Comparison of ENCODE assay signal across 1 cellular context in the genomic region with DNA sequence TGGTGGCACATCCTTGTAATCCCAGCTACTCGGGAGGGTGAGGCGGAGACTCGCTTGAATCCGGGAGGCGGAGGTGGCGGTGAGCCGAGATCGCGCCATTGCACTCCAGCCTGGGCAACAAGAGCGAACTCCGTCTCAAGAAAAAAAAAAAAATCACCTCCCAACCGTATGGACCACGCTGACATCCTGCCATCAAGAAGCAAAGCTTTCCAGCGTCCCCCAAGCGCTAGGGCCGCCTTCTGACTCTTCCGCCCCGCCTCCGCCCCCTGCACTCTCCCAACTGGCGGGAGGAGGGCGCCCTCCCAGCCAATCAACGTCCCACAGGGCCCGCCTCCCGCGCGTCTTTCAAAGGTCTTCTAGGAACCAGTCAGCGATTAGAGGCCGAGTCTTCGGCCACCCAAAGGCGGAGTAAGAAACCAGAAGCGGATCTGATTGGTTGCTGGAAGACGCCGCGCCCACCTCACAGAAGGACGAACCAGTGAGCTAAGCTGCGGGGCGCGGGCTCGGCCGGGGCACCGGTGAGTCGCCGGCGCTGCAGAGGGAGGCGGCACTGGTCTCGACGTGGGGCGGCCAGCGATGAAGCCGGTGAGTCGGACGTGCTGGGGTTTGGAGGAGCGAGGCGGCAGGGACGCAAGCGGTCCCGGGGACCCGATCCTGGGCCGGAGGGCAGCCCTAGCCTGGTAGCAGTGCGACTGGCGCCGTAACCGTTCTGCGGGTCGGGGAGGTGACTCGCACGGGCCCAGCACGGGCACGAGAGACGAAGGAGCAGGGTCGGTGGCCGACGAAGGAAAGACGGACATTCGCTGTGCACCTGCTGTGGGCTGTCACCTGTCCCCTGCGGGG.
TF ChIP-seq lines count a peak whose summit lies in the region.

CDKN3 (plus strand) TSS at position 515 of the 843 bp plus-strand sequence; CDS start at position 577, 62 bp downstream.

TF ChIP-seq in A549, 52 proteins besides CTCF, POLR2A, EP300 and RAD21 (continued from another document):
- TF ChIP-seq CHD4 (IDR thresholded peaks at IDR 0.05; ENCODE audit: borderline replicate concordance) (no peak), BCL3 (IDR thresholded peaks at IDR 0.05) (0 out of 3 replicates have a peak, but pooled peaks have one; percentile 34), KDM1A (IDR thresholded peaks at IDR 0.05; ENCODE audit: low read depth) (no peak), CEBPB (IDR thresholded peaks at IDR 0.05) (no peak), SREBF2 (IDR thresholded peaks at IDR 0.05) (no peak), BHLHE40 (IDR thresholded peaks at IDR 0.05; ENCODE audit: low read depth, low read length) (no peak), CBX8 (IDR thresholded peaks at IDR 0.05) (no peak), RFX5 (IDR thresholded peaks at IDR 0.05) (peak; percentile 70; the same call in 1 of the 2 replicates), ZC3H11A (IDR thresholded peaks at IDR 0.05) (no peak), GATA3 (IDR thresholded peaks at IDR 0.05; ENCODE audit: borderline replicate concordance) (0 out of 2 replicates have a peak, but pooled peaks have one; percentile 22), JUN (IDR thresholded peaks at IDR 0.05) (peak in 1 of 2 experiments; percentile 50; a peak in 1 of 5 replicates), FOSL2 (IDR thresholded peaks at IDR 0.05) (no peak), FOSL2 (CRISPR knock-in tag; IDR thresholded peaks at IDR 0.05) (no peak), RARB (CRISPR knock-in tag; IDR thresholded peaks at IDR 0.05) (no peak), NFE2L2 (conservative IDR thresholded peaks at IDR 0.05; ENCODE audit: low read length) (no peak)
- TF ChIP-seq, protein P1, sequence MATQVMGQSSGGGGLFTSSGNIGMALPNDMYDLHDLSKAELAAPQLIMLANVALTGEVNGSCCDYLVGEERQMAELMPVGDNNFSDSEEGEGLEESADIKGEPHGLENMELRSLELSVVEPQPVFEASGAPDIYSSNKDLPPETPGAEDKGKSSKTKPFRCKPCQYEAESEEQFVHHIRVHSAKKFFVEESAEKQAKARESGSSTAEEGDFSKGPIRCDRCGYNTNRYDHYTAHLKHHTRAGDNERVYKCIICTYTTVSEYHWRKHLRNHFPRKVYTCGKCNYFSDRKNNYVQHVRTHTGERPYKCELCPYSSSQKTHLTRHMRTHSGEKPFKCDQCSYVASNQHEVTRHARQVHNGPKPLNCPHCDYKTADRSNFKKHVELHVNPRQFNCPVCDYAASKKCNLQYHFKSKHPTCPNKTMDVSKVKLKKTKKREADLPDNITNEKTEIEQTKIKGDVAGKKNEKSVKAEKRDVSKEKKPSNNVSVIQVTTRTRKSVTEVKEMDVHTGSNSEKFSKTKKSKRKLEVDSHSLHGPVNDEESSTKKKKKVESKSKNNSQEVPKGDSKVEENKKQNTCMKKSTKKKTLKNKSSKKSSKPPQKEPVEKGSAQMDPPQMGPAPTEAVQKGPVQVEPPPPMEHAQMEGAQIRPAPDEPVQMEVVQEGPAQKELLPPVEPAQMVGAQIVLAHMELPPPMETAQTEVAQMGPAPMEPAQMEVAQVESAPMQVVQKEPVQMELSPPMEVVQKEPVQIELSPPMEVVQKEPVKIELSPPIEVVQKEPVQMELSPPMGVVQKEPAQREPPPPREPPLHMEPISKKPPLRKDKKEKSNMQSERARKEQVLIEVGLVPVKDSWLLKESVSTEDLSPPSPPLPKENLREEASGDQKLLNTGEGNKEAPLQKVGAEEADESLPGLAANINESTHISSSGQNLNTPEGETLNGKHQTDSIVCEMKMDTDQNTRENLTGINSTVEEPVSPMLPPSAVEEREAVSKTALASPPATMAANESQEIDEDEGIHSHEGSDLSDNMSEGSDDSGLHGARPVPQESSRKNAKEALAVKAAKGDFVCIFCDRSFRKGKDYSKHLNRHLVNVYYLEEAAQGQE (IDR thresholded peaks at IDR 0.05): no peak
